ENCODE assay signal across 8 cellular contexts in the genomic region with DNA sequence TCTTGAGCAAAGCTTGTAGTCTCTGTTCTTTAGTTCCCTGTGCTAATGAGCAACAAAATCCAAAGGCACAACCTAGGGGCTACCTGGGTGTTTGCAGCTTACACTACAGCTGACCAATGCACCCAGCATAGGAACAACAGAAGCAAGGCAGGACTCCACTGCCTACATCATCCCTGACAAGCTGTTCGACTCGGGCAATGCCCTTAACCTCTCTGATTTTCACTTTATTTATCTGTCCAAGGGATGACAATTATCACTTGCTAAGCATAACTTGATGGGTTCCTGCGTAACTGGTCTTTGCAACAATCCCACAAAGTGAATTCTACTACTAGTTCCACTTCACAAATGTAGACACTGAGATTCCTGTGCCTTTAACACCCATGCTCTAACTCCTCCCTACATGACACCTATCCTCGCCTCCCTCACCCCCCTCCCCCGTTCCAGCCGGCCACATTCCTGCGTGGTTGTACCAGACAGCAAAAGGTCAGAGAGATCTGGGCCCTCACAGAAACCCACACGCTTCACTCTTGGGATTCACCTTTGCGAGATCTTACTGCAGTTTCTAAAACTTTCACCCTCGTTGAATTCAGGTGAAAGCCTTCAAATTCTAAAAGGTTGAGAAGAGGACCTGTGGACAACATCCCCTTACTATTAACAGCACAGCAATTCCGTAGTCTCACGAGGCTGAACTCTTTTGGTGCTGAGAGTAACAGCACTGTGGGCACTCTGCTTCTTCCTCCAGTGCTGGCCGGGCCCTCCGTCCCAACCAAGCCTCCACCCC. TPM values are rescaled to one million over a fixed set of nuclear protein-coding genes. Genes with fewer than 3 reads are reported as not detected.
A peak's percentile ranks its signal among the peaks of the same experiment; 100 is the strongest.
DNase-seq lines count a peak whose midpoint lies in the region; ATAC-seq lines count a peak whose summit lies in the region.

No MANE protein-coding gene starts in this region.

- H3K9me3 Mint-ChIP-seq in activated T-helper 17 cell treated with anti-CD3 and anti-CD28 coated beads, Interleukin-2, amount 50 U/mL, for 72 hours: no peaks in the 10 kb centered on the region

- H3K27me3 Mint-ChIP-seq in activated T-helper 17 cell treated with anti-CD3 and anti-CD28 coated beads, Interleukin-2, amount 50 U/mL, for 72 hours: no peaks in the 10 kb centered on the region

- DNase-seq in EL (peak; percentile 79), M059J (ENCODE audit: low read depth) (peak; percentile 76), Right ventricle myocardium superior (peak; percentile 60), posterior vena cava (ENCODE audit: low spot score) (peak; percentile 88), GOT3 (lab: John Stamatoyannopoulos, UW) (no peak), NOMO-1 treated with dmso at 0.1 percent for 144 hours (lab: John Stamatoyannopoulos, UW; ENCODE audit: unreplicated experiment) (no peak)

- H3K4me3 Mint-ChIP-seq in activated T-helper 17 cell treated with anti-CD3 and anti-CD28 coated beads, Interleukin-2, amount 50 U/mL, for 72 hours: peak overlapping the region; percentile 90

- peaks cover 25% of the 10 kb centered on the region for H3K36me3 Mint-ChIP-seq in activated T-helper 17 cell treated with anti-CD3 and anti-CD28 coated beads, Interleukin-2, amount 50 U/mL, for 72 hours (ENCODE audit: low read depth)

- ATAC-seq in activated T-helper 17 cell treated with anti-CD3 and anti-CD28 coated beads, Interleukin-2, amount 50 U/mL, for 72 hours (replicated peaks): no peak
- peak; percentile 52 for ATAC-seq in Right ventricle myocardium superior (ENCODE audit: poor library complexity)
- ATAC-seq in HG03432 (IDR thresholded peaks at IDR 0.05; ENCODE audit: unreplicated experiment): no peak

- peak overlapping the region; percentile 75 for H3K27ac Mint-ChIP-seq in activated T-helper 17 cell treated with anti-CD3 and anti-CD28 coated beads, Interleukin-2, amount 50 U/mL, for 72 hours

- H3K4me1 Mint-ChIP-seq in activated T-helper 17 cell treated with anti-CD3 and anti-CD28 coated beads, Interleukin-2, amount 50 U/mL, for 72 hours: peaks cover 32% of the 10 kb centered on the region

- intact Hi-C loops in Right ventricle myocardium superior (cut with DNase I): no loop called here
- intact Hi-C loops in posterior vena cava (cut with DNase I): no loop called here

RNA-seq across cellular contexts. Expression of a gene that starts 1.0 kb away (rescaled TPM):
- 9.6 and 24.5 TPM in 2 replicates for total RNA-seq in M059J (2014; rRNA removed; shearing (Covaris generic))
- 10 to 100 TPM; 15.1 to 18.1 TPM for total RNA-seq in activated T-helper 17 cell treated with anti-CD3 and anti-CD28 coated beads, Interleukin-2, amount 50 U/mL, for 72 hours
- total RNA-seq in Right ventricle myocardium superior (7.9 TPM), posterior vena cava (1 to 10 TPM; 5.8 to 6.6 TPM)

Comparison
In these comparisons a context has a peak if more than half of its experiments do, and no peak if none do; other contexts are left out.
1. DNase-seq: peak in EL (single experiment), M059J (single experiment), Right ventricle myocardium superior (single experiment) and posterior vena cava (single experiment); none in GOT3 (single experiment) and NOMO-1 treated with dmso at 0.1 percent for 144 hours (single experiment).